1 cellular context compared by ENCODE assay signal in the genomic region with DNA sequence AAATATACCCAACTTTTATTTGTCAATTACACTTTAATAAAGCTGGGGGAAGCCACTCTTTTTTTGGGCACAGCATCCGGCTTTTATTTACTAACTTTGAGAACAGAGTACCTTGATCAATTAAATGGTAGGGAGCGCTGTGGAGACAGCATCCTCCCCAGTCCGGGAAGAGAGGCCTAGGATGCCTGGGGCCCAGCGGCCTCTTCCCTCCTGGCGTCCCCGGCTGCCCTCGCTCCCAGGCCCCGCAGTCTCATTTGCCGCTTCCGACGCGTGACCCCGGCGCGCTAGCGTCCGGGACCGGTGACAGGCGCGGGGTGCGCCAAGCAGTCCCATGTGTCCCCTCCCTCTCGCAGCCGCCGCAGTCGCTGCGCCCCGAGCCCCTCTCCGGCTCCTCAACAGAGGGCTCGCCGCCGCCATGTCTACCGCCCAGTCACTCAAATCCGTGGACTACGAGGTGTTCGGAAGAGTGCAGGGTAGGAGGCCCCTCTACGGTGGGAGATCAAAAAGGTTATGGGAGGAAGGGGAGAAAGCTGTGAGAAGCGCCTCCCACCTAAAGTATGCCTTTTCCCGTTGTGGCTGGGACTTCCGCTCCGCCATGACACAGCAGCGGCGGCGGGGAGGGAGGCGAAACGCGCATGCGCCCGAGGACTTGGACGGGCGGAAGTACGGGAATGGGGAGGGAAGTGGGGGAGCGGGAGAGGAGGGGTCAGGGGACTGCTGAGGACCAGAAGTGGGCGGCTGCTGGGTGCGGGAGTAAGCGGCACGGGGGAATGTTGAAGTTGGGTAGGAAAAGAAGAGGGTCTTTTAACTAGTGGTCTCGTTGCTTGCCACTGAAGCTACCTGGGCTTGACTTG.
A peak's percentile ranks its signal among the peaks of the same experiment; 100 is the strongest.
TF ChIP-seq lines count a peak whose summit lies in the region.

A gene (plus strand): TSS at position 332 of the 854 bp plus-strand sequence.

TF ChIP-seq in HepG2, 621 proteins besides CTCF, POLR2A, EP300 and RAD21 (continued from another document and continues in another):
- TF ChIP-seq, protein P1, sequence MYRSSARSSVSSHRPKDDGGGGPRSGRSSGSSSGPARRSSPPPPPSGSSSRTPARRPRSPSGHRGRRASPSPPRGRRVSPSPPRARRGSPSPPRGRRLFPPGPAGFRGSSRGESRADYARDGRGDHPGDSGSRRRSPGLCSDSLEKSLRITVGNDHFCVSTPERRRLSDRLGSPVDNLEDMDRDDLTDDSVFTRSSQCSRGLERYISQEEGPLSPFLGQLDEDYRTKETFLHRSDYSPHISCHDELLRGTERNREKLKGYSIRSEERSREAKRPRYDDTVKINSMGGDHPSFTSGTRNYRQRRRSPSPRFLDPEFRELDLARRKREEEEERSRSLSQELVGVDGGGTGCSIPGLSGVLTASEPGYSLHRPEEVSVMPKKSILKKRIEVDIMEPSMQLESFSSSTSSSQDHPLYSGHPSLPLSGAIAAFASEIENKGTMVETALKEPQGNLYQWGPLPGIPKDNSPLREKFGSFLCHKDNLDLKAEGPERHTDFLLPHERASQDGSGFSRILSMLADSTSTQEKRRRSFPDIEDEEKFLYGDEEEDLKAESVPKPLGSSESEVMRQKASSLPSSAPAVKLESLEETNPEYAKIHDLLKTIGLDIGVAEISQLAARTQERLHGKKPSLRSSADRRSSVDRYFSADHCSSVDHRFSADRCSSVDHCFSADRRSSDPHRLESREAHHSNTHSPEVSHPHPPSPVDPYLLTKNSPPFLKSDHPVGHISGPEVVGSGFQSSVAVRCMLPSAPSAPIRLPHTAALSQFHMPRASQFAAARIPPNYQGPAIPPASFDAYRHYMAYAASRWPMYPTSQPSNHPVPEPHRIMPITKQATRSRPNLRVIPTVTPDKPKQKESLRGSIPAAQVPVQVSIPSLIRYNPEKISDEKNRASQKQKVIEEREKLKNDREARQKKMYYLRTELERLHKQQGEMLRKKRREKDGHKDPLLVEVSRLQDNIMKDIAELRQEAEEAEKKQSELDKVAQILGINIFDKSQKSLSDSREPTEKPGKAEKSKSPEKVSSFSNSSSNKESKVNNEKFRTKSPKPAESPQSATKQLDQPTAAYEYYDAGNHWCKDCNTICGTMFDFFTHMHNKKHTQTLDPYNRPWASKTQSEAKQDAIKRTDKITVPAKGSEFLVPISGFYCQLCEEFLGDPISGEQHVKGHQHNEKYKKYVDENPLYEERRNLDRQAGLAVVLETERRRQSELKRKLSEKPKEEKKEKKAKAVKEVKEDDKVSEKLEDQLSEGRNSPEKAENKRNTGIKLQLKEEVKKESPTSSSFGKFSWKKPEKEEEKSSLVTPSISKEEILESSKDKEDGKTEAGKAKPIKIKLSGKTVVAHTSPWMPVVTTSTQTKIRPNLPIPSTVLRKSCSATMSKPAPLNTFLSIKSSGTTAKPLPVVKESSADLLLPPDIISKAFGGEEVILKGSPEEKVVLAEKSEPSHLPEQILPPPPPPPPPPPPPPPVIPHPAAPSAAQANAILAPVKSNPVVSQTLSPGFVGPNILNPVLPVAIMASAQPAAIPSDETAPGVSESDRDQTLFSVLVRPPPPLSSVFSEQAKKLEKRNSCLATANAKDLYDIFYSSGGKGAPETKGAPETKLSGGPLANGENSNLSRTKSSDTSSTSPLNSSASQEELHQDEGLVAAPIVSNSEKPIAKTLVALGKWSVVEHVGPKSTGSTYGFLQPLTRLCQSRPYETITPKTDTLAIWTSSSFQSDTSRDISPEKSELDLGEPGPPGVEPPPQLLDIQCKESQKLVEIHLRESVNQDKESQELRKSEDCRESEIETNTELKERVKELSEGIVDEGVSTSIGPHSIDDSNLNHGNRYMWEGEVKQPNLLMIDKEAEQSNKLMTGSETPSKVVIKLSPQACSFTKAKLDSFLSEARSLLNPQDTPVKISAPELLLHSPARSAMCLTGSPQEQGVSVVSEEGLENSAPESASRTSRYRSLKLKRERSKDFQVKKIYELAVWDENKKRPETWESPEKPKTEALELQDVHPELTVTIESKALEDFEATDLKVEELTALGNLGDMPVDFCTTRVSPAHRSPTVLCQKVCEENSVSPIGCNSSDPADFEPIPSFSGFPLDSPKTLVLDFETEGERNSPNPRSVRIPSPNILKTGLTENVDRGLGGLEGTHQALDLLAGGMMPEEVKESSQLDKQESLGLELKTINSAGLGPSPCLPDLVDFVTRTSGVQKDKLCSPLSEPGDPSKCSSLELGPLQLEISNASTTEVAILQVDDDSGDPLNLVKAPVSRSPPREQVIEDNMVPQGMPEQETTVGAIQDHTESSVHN (CRISPR knock-in tag; IDR thresholded peaks at IDR 0.05) = peak; percentile 88; the same call in 1 of the 2 replicates
- TF ChIP-seq, protein P2, sequence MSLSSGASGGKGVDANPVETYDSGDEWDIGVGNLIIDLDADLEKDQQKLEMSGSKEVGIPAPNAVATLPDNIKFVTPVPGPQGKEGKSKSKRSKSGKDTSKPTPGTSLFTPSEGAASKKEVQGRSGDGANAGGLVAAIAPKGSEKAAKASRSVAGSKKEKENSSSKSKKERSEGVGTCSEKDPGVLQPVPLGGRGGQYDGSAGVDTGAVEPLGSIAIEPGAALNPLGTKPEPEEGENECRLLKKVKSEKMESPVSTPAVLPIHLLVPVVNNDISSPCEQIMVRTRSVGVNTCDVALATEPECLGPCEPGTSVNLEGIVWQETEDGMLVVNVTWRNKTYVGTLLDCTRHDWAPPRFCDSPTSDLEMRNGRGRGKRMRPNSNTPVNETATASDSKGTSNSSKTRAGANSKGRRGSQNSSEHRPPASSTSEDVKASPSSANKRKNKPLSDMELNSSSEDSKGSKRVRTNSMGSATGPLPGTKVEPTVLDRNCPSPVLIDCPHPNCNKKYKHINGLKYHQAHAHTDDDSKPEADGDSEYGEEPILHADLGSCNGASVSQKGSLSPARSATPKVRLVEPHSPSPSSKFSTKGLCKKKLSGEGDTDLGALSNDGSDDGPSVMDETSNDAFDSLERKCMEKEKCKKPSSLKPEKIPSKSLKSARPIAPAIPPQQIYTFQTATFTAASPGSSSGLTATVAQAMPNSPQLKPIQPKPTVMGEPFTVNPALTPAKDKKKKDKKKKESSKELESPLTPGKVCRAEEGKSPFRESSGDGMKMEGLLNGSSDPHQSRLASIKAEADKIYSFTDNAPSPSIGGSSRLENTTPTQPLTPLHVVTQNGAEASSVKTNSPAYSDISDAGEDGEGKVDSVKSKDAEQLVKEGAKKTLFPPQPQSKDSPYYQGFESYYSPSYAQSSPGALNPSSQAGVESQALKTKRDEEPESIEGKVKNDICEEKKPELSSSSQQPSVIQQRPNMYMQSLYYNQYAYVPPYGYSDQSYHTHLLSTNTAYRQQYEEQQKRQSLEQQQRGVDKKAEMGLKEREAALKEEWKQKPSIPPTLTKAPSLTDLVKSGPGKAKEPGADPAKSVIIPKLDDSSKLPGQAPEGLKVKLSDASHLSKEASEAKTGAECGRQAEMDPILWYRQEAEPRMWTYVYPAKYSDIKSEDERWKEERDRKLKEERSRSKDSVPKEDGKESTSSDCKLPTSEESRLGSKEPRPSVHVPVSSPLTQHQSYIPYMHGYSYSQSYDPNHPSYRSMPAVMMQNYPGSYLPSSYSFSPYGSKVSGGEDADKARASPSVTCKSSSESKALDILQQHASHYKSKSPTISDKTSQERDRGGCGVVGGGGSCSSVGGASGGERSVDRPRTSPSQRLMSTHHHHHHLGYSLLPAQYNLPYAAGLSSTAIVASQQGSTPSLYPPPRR (CRISPR knock-in tag; IDR thresholded peaks at IDR 0.05; ENCODE audit: borderline replicate concordance) = peak; percentile 59; the same call in 1 of the 2 replicates
- TF ChIP-seq SRSF1 (optimal IDR thresholded peaks at IDR 0.05; ENCODE audit: low read depth, low read length) (peak; percentile 95), KDM4B (CRISPR knock-in tag; IDR thresholded peaks at IDR 0.05) (no peak; the same call in 1 of the 2 replicates), HNF4G (IDR thresholded peaks at IDR 0.05; ENCODE audit: borderline replicate concordance, low read depth, low read length) (no peak), HNF4G (CRISPR knock-in tag; IDR thresholded peaks at IDR 0.05; ENCODE audit: borderline replicate concordance, low read depth) (peak; percentile 46), AGO2 (optimal IDR thresholded peaks at IDR 0.05; ENCODE audit: low read depth, low read length) (peak; percentile 99), ZBTB38 (CRISPR knock-in tag; IDR thresholded peaks at IDR 0.05) (peak; percentile 95), ZFP90 (CRISPR knock-in tag; IDR thresholded peaks at IDR 0.05; ENCODE audit: borderline replicate concordance) (peak; percentile 99; the same call in 1 of the 2 replicates), ZSCAN20 (CRISPR knock-in tag; IDR thresholded peaks at IDR 0.05; ENCODE audit: borderline replicate concordance) (peak; percentile 88), SRSF9 (IDR thresholded peaks at IDR 0.05; ENCODE audit: borderline replicate concordance, insufficient read depth, low read depth, low read length, poor library complexity, severe bottlenecking) (no peak), CBX2 (IDR thresholded peaks at IDR 0.05; ENCODE audit: low read depth, low read length) (no peak), CBX2 (CRISPR knock-in tag; IDR thresholded peaks at IDR 0.05; ENCODE audit: low read depth) (no peak), ZNF350 (CRISPR knock-in tag; IDR thresholded peaks at IDR 0.05; ENCODE audit: borderline replicate concordance, low read depth) (peak; percentile 99), ZNF484 (CRISPR knock-in tag; IDR thresholded peaks at IDR 0.05; ENCODE audit: borderline replicate concordance, low read depth) (no peak), ETV6 (CRISPR knock-in tag; conservative IDR thresholded peaks at IDR 0.05) (peak; percentile 96)
- TF ChIP-seq, protein P3, sequence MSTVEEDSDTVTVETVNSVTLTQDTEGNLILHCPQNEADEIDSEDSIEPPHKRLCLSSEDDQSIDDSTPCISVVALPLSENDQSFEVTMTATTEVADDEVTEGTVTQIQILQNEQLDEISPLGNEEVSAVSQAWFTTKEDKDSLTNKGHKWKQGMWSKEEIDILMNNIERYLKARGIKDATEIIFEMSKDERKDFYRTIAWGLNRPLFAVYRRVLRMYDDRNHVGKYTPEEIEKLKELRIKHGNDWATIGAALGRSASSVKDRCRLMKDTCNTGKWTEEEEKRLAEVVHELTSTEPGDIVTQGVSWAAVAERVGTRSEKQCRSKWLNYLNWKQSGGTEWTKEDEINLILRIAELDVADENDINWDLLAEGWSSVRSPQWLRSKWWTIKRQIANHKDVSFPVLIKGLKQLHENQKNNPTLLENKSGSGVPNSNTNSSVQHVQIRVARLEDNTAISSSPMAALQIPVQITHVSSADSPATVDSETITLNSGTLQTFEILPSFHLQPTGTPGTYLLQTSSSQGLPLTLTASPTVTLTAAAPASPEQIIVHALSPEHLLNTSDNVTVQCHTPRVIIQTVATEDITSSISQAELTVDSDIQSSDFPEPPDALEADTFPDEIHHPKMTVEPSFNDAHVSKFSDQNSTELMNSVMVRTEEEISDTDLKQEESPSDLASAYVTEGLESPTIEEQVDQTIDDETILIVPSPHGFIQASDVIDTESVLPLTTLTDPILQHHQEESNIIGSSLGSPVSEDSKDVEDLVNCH (CRISPR knock-in tag; IDR thresholded peaks at IDR 0.05) = no peak
- TF ChIP-seq, protein P4, sequence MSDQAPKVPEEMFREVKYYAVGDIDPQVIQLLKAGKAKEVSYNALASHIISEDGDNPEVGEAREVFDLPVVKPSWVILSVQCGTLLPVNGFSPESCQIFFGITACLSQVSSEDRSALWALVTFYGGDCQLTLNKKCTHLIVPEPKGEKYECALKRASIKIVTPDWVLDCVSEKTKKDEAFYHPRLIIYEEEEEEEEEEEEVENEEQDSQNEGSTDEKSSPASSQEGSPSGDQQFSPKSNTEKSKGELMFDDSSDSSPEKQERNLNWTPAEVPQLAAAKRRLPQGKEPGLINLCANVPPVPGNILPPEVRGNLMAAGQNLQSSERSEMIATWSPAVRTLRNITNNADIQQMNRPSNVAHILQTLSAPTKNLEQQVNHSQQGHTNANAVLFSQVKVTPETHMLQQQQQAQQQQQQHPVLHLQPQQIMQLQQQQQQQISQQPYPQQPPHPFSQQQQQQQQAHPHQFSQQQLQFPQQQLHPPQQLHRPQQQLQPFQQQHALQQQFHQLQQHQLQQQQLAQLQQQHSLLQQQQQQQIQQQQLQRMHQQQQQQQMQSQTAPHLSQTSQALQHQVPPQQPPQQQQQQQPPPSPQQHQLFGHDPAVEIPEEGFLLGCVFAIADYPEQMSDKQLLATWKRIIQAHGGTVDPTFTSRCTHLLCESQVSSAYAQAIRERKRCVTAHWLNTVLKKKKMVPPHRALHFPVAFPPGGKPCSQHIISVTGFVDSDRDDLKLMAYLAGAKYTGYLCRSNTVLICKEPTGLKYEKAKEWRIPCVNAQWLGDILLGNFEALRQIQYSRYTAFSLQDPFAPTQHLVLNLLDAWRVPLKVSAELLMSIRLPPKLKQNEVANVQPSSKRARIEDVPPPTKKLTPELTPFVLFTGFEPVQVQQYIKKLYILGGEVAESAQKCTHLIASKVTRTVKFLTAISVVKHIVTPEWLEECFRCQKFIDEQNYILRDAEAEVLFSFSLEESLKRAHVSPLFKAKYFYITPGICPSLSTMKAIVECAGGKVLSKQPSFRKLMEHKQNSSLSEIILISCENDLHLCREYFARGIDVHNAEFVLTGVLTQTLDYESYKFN (CRISPR knock-in tag; conservative IDR thresholded peaks at IDR 0.05) = peak; percentile 67
- TF ChIP-seq, protein P5, sequence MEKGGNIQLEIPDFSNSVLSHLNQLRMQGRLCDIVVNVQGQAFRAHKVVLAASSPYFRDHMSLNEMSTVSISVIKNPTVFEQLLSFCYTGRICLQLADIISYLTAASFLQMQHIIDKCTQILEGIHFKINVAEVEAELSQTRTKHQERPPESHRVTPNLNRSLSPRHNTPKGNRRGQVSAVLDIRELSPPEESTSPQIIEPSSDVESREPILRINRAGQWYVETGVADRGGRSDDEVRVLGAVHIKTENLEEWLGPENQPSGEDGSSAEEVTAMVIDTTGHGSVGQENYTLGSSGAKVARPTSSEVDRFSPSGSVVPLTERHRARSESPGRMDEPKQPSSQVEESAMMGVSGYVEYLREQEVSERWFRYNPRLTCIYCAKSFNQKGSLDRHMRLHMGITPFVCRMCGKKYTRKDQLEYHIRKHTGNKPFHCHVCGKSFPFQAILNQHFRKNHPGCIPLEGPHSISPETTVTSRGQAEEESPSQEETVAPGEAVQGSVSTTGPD (CRISPR knock-in tag; IDR thresholded peaks at IDR 0.05) = no peak
- TF ChIP-seq, protein P6, sequence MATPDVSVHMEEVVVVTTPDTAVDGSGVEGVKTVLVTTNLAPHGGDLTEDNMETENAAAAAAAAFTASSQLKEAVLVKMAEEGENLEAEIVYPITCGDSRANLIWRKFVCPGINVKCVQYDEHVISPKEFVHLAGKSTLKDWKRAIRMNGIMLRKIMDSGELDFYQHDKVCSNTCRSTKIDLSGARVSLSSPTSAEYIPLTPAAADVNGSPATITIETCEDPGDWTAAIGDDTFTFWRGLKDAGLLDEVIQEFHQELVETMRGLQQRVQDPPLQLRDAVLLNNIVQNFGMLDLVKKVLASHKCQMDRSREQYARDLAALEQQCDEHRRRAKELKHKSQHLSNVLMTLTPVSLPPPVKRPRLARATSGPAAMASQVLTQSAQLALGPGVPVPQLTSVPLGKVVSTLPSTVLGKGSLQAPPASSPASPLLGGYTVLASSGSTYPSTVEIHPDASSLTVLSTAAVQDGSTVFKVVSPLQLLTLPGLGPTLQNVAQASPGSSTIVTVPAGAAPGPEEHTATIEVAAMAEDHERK (CRISPR knock-in tag; IDR thresholded peaks at IDR 0.05; ENCODE audit: low read depth) = no peak
